ENCODE assay signal across 9 cellular contexts in genomic region chr13:113947321-113948033, GRCh38. TPM values are rescaled to one million over a fixed set of nuclear protein-coding genes. Genes with fewer than 3 reads are reported as not detected.
DNase-seq lines count a peak whose midpoint lies in the region; ATAC-seq, FAIRE-seq and TF ChIP-seq lines count a peak whose summit lies in the region.
"Had no signal": no experiment of that assay in that cellular context is flagged by ENCODE, and none has a peak within 500 bp of the region (broad histone marks: within the 10 kb centered on the region; RNA-seq: fewer than 3 reads in every experiment).

No MANE protein-coding gene starts in this region.

- H4K20me1 ChIP-seq in BLaER1, result peaks cover 12% of the 10 kb centered on the region; the same call in 1 of the 2 replicates

- H3K36me3 ChIP-seq in BLaER1, result no peaks in the 10 kb centered on the region
- H3K36me3 ChIP-seq in MG63, result no peaks in the 10 kb centered on the region; the same call in 1 of the 2 replicates

- no peaks in the 10 kb centered on the region for H3K27me3 ChIP-seq in BLaER1
- no peaks in the 10 kb centered on the region for H3K27me3 ChIP-seq in MG63

- H3K9me3 Mint-ChIP-seq in nephron, result no peaks in the 10 kb centered on the region

- peaks cover 26% of the 10 kb centered on the region for H3K27me3 Mint-ChIP-seq in nephron (ENCODE audit: low read depth)

- no peak overlapping the region for H3K4me3 Mint-ChIP-seq in nephron

- peaks cover 59% of the 10 kb centered on the region for H3K4me1 ChIP-seq in BLaER1

- H3K4me3 ChIP-seq in BLaER1, result peak overlapping the region; percentile 26
- no peak overlapping the region for H3K4me3 ChIP-seq in MG63

- peak overlapping the region; percentile 81 for H3K27ac ChIP-seq in BLaER1

- no peak for FAIRE-seq in GM19239 (lab: Jason Lieb, UNC)

- DNase-seq in MG63, result peak; percentile 57
- DNase-seq in epidermal melanocyte (ENCODE audit: insufficient read length, low spot score), result peak; percentile 72
- DNase-seq in GM19239 (ENCODE audit: insufficient read length, low spot score), result no peak
- no peak for DNase-seq in activated gamma-delta T cell (lab: John Stamatoyannopoulos, UW)
- no peak for DNase-seq in NCI-H1436 treated with DMSO at 0.1 percent for 48 hours (lab: John Stamatoyannopoulos, UW)
- DNase-seq: stimulated activated CD4-positive, alpha-beta T cell treated with anti-CD3 and anti-CD28 coated beads, Interleukin-12 subunit alpha, Interleukin-12 subunit beta, amount 100 ng/mL, for 4 hours had no signal

- H3K9me3 ChIP-seq in BLaER1 (no peaks in the 10 kb centered on the region), MG63 (no peaks in the 10 kb centered on the region)

- no peak for ATAC-seq in HG02973 (IDR thresholded peaks at IDR 0.05; ENCODE audit: unreplicated experiment)

- H3K36me3 Mint-ChIP-seq in nephron (ENCODE audit: low read depth), result no peaks in the 10 kb centered on the region

- no peak overlapping the region for H3K27ac Mint-ChIP-seq in nephron

- H3K4me2 ChIP-seq in BLaER1, result peak overlapping the region; percentile 88

- TF ChIP-seq CTCF in nephron (IDR thresholded peaks at IDR 0.05; ENCODE audit: unreplicated experiment in 3 of 3), result peak; percentile 53 to 68 (median 61)

- H3K4me1 Mint-ChIP-seq in nephron, result no peaks in the 10 kb centered on the region

- peak overlapping the region; percentile 54 for H3K9ac ChIP-seq in BLaER1

RNA-seq across cellular contexts. Expression of gene C13orf46, which starts 26.4 kb away (rescaled TPM):
- total RNA-seq in MG63 (2014; rRNA removed; shearing (Covaris generic); ENCODE audit: low replicate concordance), result not detected in 2 replicates

Comparison
In these comparisons a context has a peak if more than half of its experiments do, and no peak if none do; other contexts are left out.
1. DNase-seq: peak in MG63 (single experiment) and epidermal melanocyte (single experiment); none in GM19239 (single experiment), activated gamma-delta T cell (single experiment) and NCI-H1436 treated with DMSO at 0.1 percent for 48 hours (single experiment).